Comparison of ENCODE assay signal across 1 cellular context in the genomic region with DNA sequence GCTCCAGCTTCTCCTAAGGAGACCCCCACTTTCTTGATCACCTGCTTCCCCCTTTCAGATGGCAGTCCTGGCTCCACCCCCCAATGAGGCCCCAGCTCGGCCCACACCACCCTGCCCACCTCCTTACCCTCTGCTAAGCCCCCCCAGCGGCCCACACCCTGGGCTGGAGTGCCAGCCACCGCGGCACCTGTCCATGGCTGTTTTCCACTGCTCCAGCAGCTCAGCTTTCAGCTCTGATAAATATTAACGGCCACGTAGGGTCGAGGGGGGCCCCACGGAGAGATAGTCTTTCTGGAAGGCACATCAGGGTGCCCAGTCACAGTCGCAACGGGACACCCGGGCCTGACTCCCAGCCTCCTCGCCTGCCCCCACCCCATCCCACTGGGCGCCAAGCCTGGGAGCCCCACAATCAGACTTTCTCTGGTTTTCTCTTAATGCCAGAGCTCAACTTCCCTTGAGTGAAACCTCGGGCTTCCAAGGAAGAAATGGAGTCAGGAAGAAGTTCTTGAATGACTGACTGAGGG.
TF ChIP-seq lines count a peak whose summit lies in the region.

No MANE protein-coding gene starts in this region.

TF ChIP-seq in H1, 55 proteins besides CTCF, POLR2A, EP300 and RAD21:
- TF ChIP-seq ZNF274 (IDR thresholded peaks at IDR 0.05; ENCODE audit: borderline replicate concordance, extremely low read depth, low read length), result no peak
- TF ChIP-seq SP4 (IDR thresholded peaks at IDR 0.05; ENCODE audit: low read length), result no peak
- no peak for TF ChIP-seq SRF (IDR thresholded peaks at IDR 0.05; ENCODE audit: low read depth, low read length)
- TF ChIP-seq RBBP5 (IDR thresholded peaks at IDR 0.05; ENCODE audit: borderline replicate concordance, low read depth, low read length), result no peak
- TF ChIP-seq RFX5 (IDR thresholded peaks at IDR 0.05; ENCODE audit: borderline replicate concordance, low read depth, low read length), result no peak
- no peak for TF ChIP-seq PHF8 (conservative IDR thresholded peaks at IDR 0.05; ENCODE audit: low read depth, low read length)
- no peak for TF ChIP-seq TCF12 (IDR thresholded peaks at IDR 0.05; ENCODE audit: low read depth, low read length)
- no peak for TF ChIP-seq BACH1 (IDR thresholded peaks at IDR 0.05; ENCODE audit: low read length)
- no peak for TF ChIP-seq RNF2 (IDR thresholded peaks at IDR 0.05; ENCODE audit: borderline replicate concordance, low read depth, low read length, missing control alignments, poor library complexity, severe bottlenecking)
- no peak for TF ChIP-seq CBX5 (IDR thresholded peaks at IDR 0.05; ENCODE audit: low read depth, low read length)
- TF ChIP-seq BCL11A (IDR thresholded peaks at IDR 0.05; ENCODE audit: low read depth in 2 of 2, low read length in 2 of 2), result no peak
- TF ChIP-seq CHD2 (IDR thresholded peaks at IDR 0.05; ENCODE audit: low read length), result no peak
- no peak for TF ChIP-seq GTF2F1 (IDR thresholded peaks at IDR 0.05; ENCODE audit: borderline replicate concordance, low read depth, low read length)
